ENCODE assay signal across 30 cellular contexts in genomic region chr5:7622498-7622897, GRCh38.
"Had no signal": no experiment of that assay in that cellular context is flagged by ENCODE, and none has a peak within 500 bp of the region (broad histone marks: within the 10 kb centered on the region; RNA-seq: fewer than 3 reads in every experiment).

No MANE protein-coding gene starts in this region.

- H3K4me1 ChIP-seq: left lung, neural progenitor cell, stomach, testis, thyroid gland, transverse colon, upper lobe of left lung, vagina had no signal

- H2AFZ ChIP-seq: neural progenitor cell had no signal

- H3K4me1 Mint-ChIP-seq: immature natural killer cell; mesothelial cell of epicardium; naive B cell; natural killer cell; neural progenitor cell; stimulated activated naive B cell treated with anti-CD40 and anti-IgM and Interleukin-4, amounts not matched to agents 10 μg/mL and 1 μg/mL and 100 μg/mL, for 72 hours had no signal

- H3K9ac ChIP-seq: neural progenitor cell had no signal

- H3K36me3 Mint-ChIP-seq: mesothelial cell of epicardium; naive B cell; natural killer cell; neural progenitor cell; stimulated activated naive B cell treated with anti-CD40 and anti-IgM and Interleukin-4, amounts not matched to agents 10 μg/mL and 1 μg/mL and 100 μg/mL, for 72 hours had no signal

- H3K9me3 ChIP-seq: left lung, neutrophil, stomach, testis, thyroid gland, transverse colon, upper lobe of left lung, vagina had no signal

- H3K27ac Mint-ChIP-seq: immature natural killer cell; mesothelial cell of epicardium; naive B cell; natural killer cell; nephron progenitor cell; neural progenitor cell; progenitor cell of endocrine pancreas; stimulated activated naive B cell treated with anti-CD40 and anti-IgM and Interleukin-4, amounts not matched to agents 10 μg/mL and 1 μg/mL and 100 μg/mL, for 72 hours had no signal

- H3K27me3 Mint-ChIP-seq: naive B cell; stimulated activated naive B cell treated with anti-CD40 and anti-IgM and Interleukin-4, amounts not matched to agents 10 μg/mL and 1 μg/mL and 100 μg/mL, for 72 hours had no signal

- H3K9me3 Mint-ChIP-seq: neural progenitor cell had no signal

- H3K27me3 ChIP-seq: left lung, neutrophil, stomach, testis, thyroid gland, transverse colon, upper lobe of left lung, vagina had no signal

- H3K4me3 Mint-ChIP-seq: immature natural killer cell; mesothelial cell of epicardium; naive B cell; natural killer cell; nephron progenitor cell; neural progenitor cell; stimulated activated naive B cell treated with anti-CD40 and anti-IgM and Interleukin-4, amounts not matched to agents 10 μg/mL and 1 μg/mL and 100 μg/mL, for 72 hours had no signal

- H3K4me3 ChIP-seq: left lung, lung, neural progenitor cell, skin epidermis, stomach, testis, thyroid gland, transverse colon, upper lobe of left lung, vagina had no signal

- H3K4me2 ChIP-seq: neural progenitor cell had no signal

- H3K27ac ChIP-seq: left lung, neural progenitor cell, neutrophil, skin epidermis, stomach, testis, thyroid gland, transverse colon, upper lobe of left lung, vagina had no signal

- DNase-seq: hypothalamus; immature natural killer cell; kidney; left colon; left lung; mesendoderm; naive B cell; natural killer cell; nephron progenitor cell; occipital lobe; retina; right cardiac atrium; stimulated activated CD4-positive, alpha-beta T cell treated with anti-CD3 and anti-CD28 coated beads, Interleukin-12 subunit alpha, Interleukin-12 subunit beta, amount 100 ng/mL, for 4 hours; stimulated activated CD4-positive, alpha-beta T cell treated with anti-CD3 and anti-CD28 coated beads, Interleukin-15, amount 100 ng/mL, for 24 hours; stimulated activated CD4-positive, alpha-beta T cell treated with anti-CD3 and anti-CD28 coated beads, Interleukin-2, amount 100 ng/mL, for 24 hours; stimulated activated CD4-positive, alpha-beta T cell treated with anti-CD3 and anti-CD28 coated beads, Interleukin-4, amount 100 ng/mL, for 1 hour; stimulated activated naive B cell treated with anti-CD40 and anti-IgM and Interleukin-4, amounts not matched to agents 10 μg/mL and 1 μg/mL and 100 μg/mL, for 72 hours; stimulated activated naive CD8-positive, alpha-beta T cell treated with anti-CD3 and anti-CD28 coated beads, Interleukin-15, Interleukin-2, amounts not matched to agents 100 U/mL and 50 U/mL, for 24 hours; stomach; testis; thyroid gland; transverse colon; upper lobe of left lung had no signal

- H3K36me3 ChIP-seq: left lung, neural progenitor cell, neutrophil, thyroid gland, transverse colon, upper lobe of left lung, vagina had no signal
